ENCODE assay signal across 9 cellular contexts in the genomic region with DNA sequence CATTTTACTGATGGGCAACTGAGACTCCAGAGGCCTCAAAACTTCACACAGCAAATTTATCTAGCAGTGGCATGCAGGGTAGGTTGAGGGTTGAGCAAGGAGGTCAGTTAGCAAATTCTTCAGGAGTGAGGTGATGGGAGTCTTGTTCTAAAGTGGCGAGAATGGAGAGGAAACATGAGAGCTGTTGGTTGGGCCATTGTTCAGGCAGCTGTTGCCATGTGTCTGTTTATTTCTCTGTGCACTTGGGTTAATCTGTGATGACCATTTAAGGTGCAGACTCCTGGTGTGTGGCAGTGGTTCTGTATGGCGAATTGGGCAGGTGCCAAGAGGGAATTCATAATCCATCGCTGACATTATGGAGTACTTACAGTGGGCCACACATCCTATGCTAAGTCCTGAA. TPM values are rescaled to one million over a fixed set of nuclear protein-coding genes. Genes with fewer than 3 reads are reported as not detected.
DNase-seq lines count a peak whose midpoint lies in the region; ATAC-seq lines count a peak whose summit lies in the region.
"Had no signal": no experiment of that assay in that cellular context is flagged by ENCODE, and none has a peak within 500 bp of the region (broad histone marks: within the 10 kb centered on the region; RNA-seq: fewer than 3 reads in every experiment).

No MANE protein-coding gene starts in this region.

- peak overlapping the region; percentile 37 for H3K27ac ChIP-seq in stomach smooth muscle (ENCODE audit: low read length)

- H3K9ac ChIP-seq in stomach smooth muscle (ENCODE audit: low read length in 2 of 2), result no peak overlapping the region

- no peaks in the 10 kb centered on the region for H3K36me3 ChIP-seq in stomach smooth muscle (ENCODE audit: control insufficient read depth in 2 of 2, insufficient read depth in 2 of 2, low read length in 2 of 2)

- no peaks in the 10 kb centered on the region for H3K9me3 ChIP-seq in stomach smooth muscle (ENCODE audit: control insufficient read depth in 2 of 2, low read length in 2 of 2)

- H3K27me3 ChIP-seq in stomach smooth muscle (ENCODE audit: control insufficient read depth in 1 of 2, insufficient read depth in 2 of 2, low read length in 2 of 2), result no peaks in the 10 kb centered on the region

- no peak overlapping the region for H3K4me3 ChIP-seq in stomach smooth muscle (ENCODE audit: low read length in 2 of 2)

- peaks cover 14% of the 10 kb centered on the region for H3K4me1 ChIP-seq in stomach smooth muscle (ENCODE audit: control insufficient read depth, insufficient read depth, low read length)

- DNase-seq in HS-5 (ENCODE audit: low read depth), result peak; percentile 18
- peak; percentile 61 for DNase-seq in NCI-H774 (lab: John Stamatoyannopoulos, UW)
- peak; percentile 47 for DNase-seq in glomerular endothelial cell (ENCODE audit: extremely low read depth, low read depth, low spot score)
- DNase-seq in 8988T, result no peak
- DNase-seq in activated effector memory CD4-positive, alpha-beta T cell treated with anti-CD3 and anti-CD28 coated beads, Interleukin-2, amount 50 U/mL, for 16 hours, result no peak
- DNase-seq: activated T-cell treated with anti-CD3 and anti-CD28 coated beads, Interleukin-2, amount 50 U/mL, for 4 hours had no signal

- ATAC-seq in GM18517 (IDR thresholded peaks at IDR 0.05; ENCODE audit: unreplicated experiment) (no peak), GM19023 (IDR thresholded peaks at IDR 0.05; ENCODE audit: unreplicated experiment) (no peak)
- ATAC-seq: activated T-cell treated with anti-CD3 and anti-CD28 coated beads, Interleukin-2, amount 50 U/mL, for 4 hours had no signal

RNA-seq across cellular contexts. Expression of a gene that starts 30.4 kb away (rescaled TPM):
- total RNA-seq in glomerular endothelial cell, result 0.68 and 1.9 TPM in 2 replicates
- total RNA-seq: activated T-cell treated with anti-CD3 and anti-CD28 coated beads, Interleukin-2, amount 50 U/mL, for 4 hours had no signal

Comparison
In these comparisons a context has a peak if more than half of its experiments do, and no peak if none do; other contexts are left out.
1. DNase-seq: peak in HS-5 (single experiment), NCI-H774 (single experiment) and glomerular endothelial cell (single experiment); none in 8988T (single experiment) and activated effector memory CD4-positive, alpha-beta T cell treated with anti-CD3 and anti-CD28 coated beads, Interleukin-2, amount 50 U/mL, for 16 hours (single experiment).